ENCODE assay signal across 8 cellular contexts in the genomic region with DNA sequence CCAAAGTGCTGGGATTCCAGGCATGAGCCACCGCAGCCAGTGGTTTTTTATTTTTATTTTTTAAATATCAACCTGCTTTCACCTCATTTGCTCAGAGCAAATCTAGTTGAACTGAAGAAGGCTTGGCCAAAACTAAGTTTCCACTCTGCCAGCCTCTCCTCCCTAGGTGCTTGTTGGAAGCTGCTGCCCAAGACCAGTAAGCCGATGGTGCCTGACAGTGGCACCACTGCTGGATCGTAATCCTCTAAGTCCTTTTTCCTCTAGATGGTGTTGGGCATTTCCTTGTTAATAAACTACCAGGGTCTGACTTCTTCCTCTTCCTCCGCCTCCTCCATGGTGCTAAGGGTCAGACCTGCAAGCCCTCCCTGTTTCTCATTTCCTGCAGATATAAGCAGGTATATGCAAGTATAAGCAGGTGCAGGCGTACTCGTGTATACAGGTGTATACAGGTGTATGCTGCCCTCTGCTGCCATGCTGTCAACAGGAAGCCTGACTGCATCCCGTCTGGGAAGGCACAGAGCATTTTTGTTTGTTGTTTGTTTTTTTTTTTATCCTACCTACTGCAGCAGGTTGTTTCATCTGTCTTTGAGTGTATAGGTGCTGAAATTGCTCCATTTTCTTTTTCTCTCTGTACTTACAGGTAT. TPM values are rescaled to one million over a fixed set of nuclear protein-coding genes. Genes with fewer than 3 reads are reported as not detected.
A peak's percentile ranks its signal among the peaks of the same experiment; 100 is the strongest.
DNase-seq lines count a peak whose midpoint lies in the region; ATAC-seq and TF ChIP-seq lines count a peak whose summit lies in the region.

No MANE protein-coding gene starts in this region.

- ATAC-seq in WTC11 (no peak), GM19351 (IDR thresholded peaks at IDR 0.05; ENCODE audit: unreplicated experiment) (no peak)

- H3K27ac Mint-ChIP-seq in WTC11 (no peak overlapping the region), glutamatergic neuron (ENCODE audit: unreplicated experiment) (no peak overlapping the region)

- H3K4me1 Mint-ChIP-seq in WTC11, result peaks cover 31% of the 10 kb centered on the region
- peaks cover 31% of the 10 kb centered on the region for H3K4me1 Mint-ChIP-seq in glutamatergic neuron (ENCODE audit: low read depth, unreplicated experiment)

- H3K9me3 Mint-ChIP-seq in WTC11 (no peaks in the 10 kb centered on the region), glutamatergic neuron (ENCODE audit: unreplicated experiment) (peaks cover 8% of the 10 kb centered on the region)

- CTCF ChIA-PET in WTC11 (lab: Charles Lee), result no interaction called here

- H3K27me3 Mint-ChIP-seq in WTC11 (ENCODE audit: low read depth) (no peaks in the 10 kb centered on the region), glutamatergic neuron (ENCODE audit: unreplicated experiment) (peaks cover 9% of the 10 kb centered on the region)

- POLR2A ChIA-PET in WTC11 (lab: Charles Lee), result no interaction called here

- TF ChIP-seq CTCF in WTC11 (IDR thresholded peaks at IDR 0.05), result no peak
- no peak for TF ChIP-seq CTCF in glutamatergic neuron (IDR thresholded peaks at IDR 0.05; ENCODE audit: partially characterized antibody, unreplicated experiment)

- DNase-seq in stimulated activated naive CD4-positive, alpha-beta T cell (lab: John Stamatoyannopoulos, UW), result peak; percentile 7 to 56 (median 30)
- DNase-seq in stimulated activated naive CD4-positive, alpha-beta T cell treated with Interleukin-2 at 50 U/mL for 16 hours (lab: John Stamatoyannopoulos, UW), result no peak
- no peak for DNase-seq in WTC11 (ENCODE audit: low spot score)
- DNase-seq in glutamatergic neuron, result no peak
- DNase-seq in globus pallidus (ENCODE audit: low spot score), result no peak
- DNase-seq in SIG-M5 treated with dmso at 0.1 percent for 504 hours (lab: John Stamatoyannopoulos, UW; ENCODE audit: unreplicated experiment), result no peak
- no peak for DNase-seq in NK-92 treated with Interleukin-12 subunit alpha and Interleukin-12 subunit beta, amount 100 ng/mL, for 24 hours (lab: John Stamatoyannopoulos, UW)

- peaks cover 24% of the 10 kb centered on the region for H3K36me3 Mint-ChIP-seq in WTC11
- peaks cover under 1% of the 10 kb centered on the region for H3K36me3 Mint-ChIP-seq in glutamatergic neuron (ENCODE audit: unreplicated experiment)

- H3K4me3 Mint-ChIP-seq in WTC11 (peak overlapping the region; percentile 63), glutamatergic neuron (ENCODE audit: unreplicated experiment) (peak overlapping the region; percentile 71)

TF ChIP-seq in WTC11, 78 proteins besides CTCF, POLR2A, EP300 and RAD21:
- TF ChIP-seq, protein P1, sequence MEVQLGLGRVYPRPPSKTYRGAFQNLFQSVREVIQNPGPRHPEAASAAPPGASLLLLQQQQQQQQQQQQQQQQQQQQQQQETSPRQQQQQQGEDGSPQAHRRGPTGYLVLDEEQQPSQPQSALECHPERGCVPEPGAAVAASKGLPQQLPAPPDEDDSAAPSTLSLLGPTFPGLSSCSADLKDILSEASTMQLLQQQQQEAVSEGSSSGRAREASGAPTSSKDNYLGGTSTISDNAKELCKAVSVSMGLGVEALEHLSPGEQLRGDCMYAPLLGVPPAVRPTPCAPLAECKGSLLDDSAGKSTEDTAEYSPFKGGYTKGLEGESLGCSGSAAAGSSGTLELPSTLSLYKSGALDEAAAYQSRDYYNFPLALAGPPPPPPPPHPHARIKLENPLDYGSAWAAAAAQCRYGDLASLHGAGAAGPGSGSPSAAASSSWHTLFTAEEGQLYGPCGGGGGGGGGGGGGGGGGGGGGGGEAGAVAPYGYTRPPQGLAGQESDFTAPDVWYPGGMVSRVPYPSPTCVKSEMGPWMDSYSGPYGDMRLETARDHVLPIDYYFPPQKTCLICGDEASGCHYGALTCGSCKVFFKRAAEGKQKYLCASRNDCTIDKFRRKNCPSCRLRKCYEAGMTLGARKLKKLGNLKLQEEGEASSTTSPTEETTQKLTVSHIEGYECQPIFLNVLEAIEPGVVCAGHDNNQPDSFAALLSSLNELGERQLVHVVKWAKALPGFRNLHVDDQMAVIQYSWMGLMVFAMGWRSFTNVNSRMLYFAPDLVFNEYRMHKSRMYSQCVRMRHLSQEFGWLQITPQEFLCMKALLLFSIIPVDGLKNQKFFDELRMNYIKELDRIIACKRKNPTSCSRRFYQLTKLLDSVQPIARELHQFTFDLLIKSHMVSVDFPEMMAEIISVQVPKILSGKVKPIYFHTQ (CRISPR knock-in tag; IDR thresholded peaks at IDR 0.05), result no peak
- no peak for TF ChIP-seq HMGA2 (CRISPR knock-in tag; IDR thresholded peaks at IDR 0.05)
- no peak for TF ChIP-seq TP53 (CRISPR knock-in tag; IDR thresholded peaks at IDR 0.05)

RNA-seq across cellular contexts. Expression of a gene that starts 1.6 kb away (rescaled TPM):
- total RNA-seq in WTC11 (2021) (43.4 to 45.6 TPM (median 45.1 TPM) in 3 replicates), glutamatergic neuron (ENCODE audit: unreplicated experiment) (78.2 TPM)

RNA-seq across cellular contexts. Expression of a gene that starts 6.4 kb away (rescaled TPM):
- total RNA-seq in WTC11 (2021) (104 to 120 TPM (median 120 TPM) in 3 replicates), glutamatergic neuron (ENCODE audit: unreplicated experiment) (145 TPM)

Comparison
In these comparisons a context has a peak if more than half of its experiments do, and no peak if none do; other contexts are left out.
1. DNase-seq: peak in stimulated activated naive CD4-positive, alpha-beta T cell (6 of 6); none in stimulated activated naive CD4-positive, alpha-beta T cell treated with Interleukin-2 at 50 U/mL for 16 hours (single experiment), WTC11 (single experiment), glutamatergic neuron (single experiment), globus pallidus (single experiment), SIG-M5 treated with dmso at 0.1 percent for 504 hours (single experiment) and NK-92 treated with Interleukin-12 subunit alpha and Interleukin-12 subunit beta, amount 100 ng/mL, for 24 hours (single experiment).